ENCODE assay signal across 7 cellular contexts in genomic region chr19:57838622-57839191, GRCh38. TPM values are rescaled to one million over a fixed set of nuclear protein-coding genes. Genes with fewer than 3 reads are reported as not detected.
DNase-seq lines count a peak whose midpoint lies in the region; ATAC-seq and TF ChIP-seq lines count a peak whose summit lies in the region.
"Not testable (repeated sequence)": the region's sequence is repeated elsewhere in the genome, so short reads cannot be mapped to it uniquely, and the experiment has no call there.

No MANE protein-coding gene starts in this region.

- intact Hi-C loops in Caco-2 (cut with micrococcal nuclease; ENCODE audit: unreplicated experiment); naive thymus-derived CD4-positive, alpha-beta T cell (cut with micrococcal nuclease): not testable (repeated sequence)

- H3K4me1 ChIP-seq in Caco-2 = peaks cover 12% of the 10 kb centered on the region; the same call in 1 of the 2 replicates
- not testable (repeated sequence) for H3K4me1 ChIP-seq in naive thymus-derived CD4-positive, alpha-beta T cell (ENCODE audit: control insufficient read depth in 2 of 2, insufficient read depth in 2 of 2, low read length in 2 of 2)

- H3K27ac Mint-ChIP-seq in Caco-2 (ENCODE audit: unreplicated experiment) = peak overlapping the region; percentile 46
- peak overlapping the region; percentile 68 for H3K27ac Mint-ChIP-seq in activated CD4-positive, alpha-beta T cell treated with anti-CD3 and anti-CD28 coated beads, Interleukin-2, amount 10 ng/mL, durations not matched to agents 7 days and 5 days
- H3K27ac Mint-ChIP-seq in activated naive CD4-positive, alpha-beta T cell treated with anti-CD3 and anti-CD28 coated beads, Interleukin-2, amount 50 U/mL, for 72 hours = peak overlapping the region; percentile 51 to 86
- H3K27ac Mint-ChIP-seq in central memory CD8-positive, alpha-beta T cell (ENCODE audit: low read depth) = peak overlapping the region; percentile 44
- H3K27ac Mint-ChIP-seq in naive thymus-derived CD4-positive, alpha-beta T cell = peak overlapping the region in 6 of 9 donors; percentile 2 to 76 (median 52)
- H3K27ac Mint-ChIP-seq in stimulated activated naive B cell treated with anti-CD40 and anti-IgM and Interleukin-4, amounts not matched to agents 10 μg/mL and 1 μg/mL and 100 μg/mL, for 72 hours = not testable (repeated sequence)

- H3K27me3 ChIP-seq in Caco-2 (replicated peaks; ENCODE audit: control insufficient read depth, insufficient read depth, low read length); naive thymus-derived CD4-positive, alpha-beta T cell (ENCODE audit: control insufficient read depth in 2 of 2, insufficient read depth in 2 of 2, low read length in 2 of 2): not testable (repeated sequence)

- H3K36me3 Mint-ChIP-seq in Caco-2 (ENCODE audit: insufficient read depth, unreplicated experiment) = peaks cover 73% of the 10 kb centered on the region
- H3K36me3 Mint-ChIP-seq in activated CD4-positive, alpha-beta T cell treated with anti-CD3 and anti-CD28 coated beads, Interleukin-2, amount 10 ng/mL, durations not matched to agents 7 days and 5 days (ENCODE audit: low read depth) = peaks cover 52% of the 10 kb centered on the region
- peaks cover 34% of the 10 kb centered on the region for H3K36me3 Mint-ChIP-seq in activated T-cell treated with anti-CD3 and anti-CD28 coated beads, Interleukin-2, amount 50 U/mL, for 4 hours (ENCODE audit: insufficient read depth)
- peaks cover 4 to 21% of the 10 kb centered on the region in 2 donors for H3K36me3 Mint-ChIP-seq in activated naive CD4-positive, alpha-beta T cell treated with anti-CD3 and anti-CD28 coated beads, Interleukin-2, amount 50 U/mL, for 72 hours
- H3K36me3 Mint-ChIP-seq in central memory CD8-positive, alpha-beta T cell (ENCODE audit: insufficient read depth) = peaks cover 20% of the 10 kb centered on the region
- peaks cover 10 to 45% (median 28%) of the 10 kb centered on the region in 5 donors for H3K36me3 Mint-ChIP-seq in naive thymus-derived CD4-positive, alpha-beta T cell
- peaks cover 19 to 39% of the 10 kb centered on the region in 2 donors for H3K36me3 Mint-ChIP-seq in stimulated activated naive B cell treated with anti-CD40 and anti-IgM and Interleukin-4, amounts not matched to agents 10 μg/mL and 1 μg/mL and 100 μg/mL, for 72 hours

- not testable (repeated sequence) for H3K27ac ChIP-seq in naive thymus-derived CD4-positive, alpha-beta T cell (ENCODE audit: low read depth, low read length)

- not testable (repeated sequence) for TF ChIP-seq CTCF in Caco-2 (IDR thresholded peaks at IDR 0.05; ENCODE audit: insufficient read depth in 1 of 2, low read depth in 1 of 2, low read length in 1 of 2, severe bottlenecking in 1 of 2, unreplicated experiment in 1 of 2)

- BruUV-seq in Caco-2 (replicated peaks; lab: Mats Ljungman, UMichigan) = not testable (repeated sequence)

- CTCF ChIA-PET in Caco-2 (lab: Charles Lee); activated CD4-positive, alpha-beta T cell treated with anti-CD3 and anti-CD28 coated beads, Interleukin-2, amount 10 ng/mL, durations not matched to agents 7 days and 5 days (lab: Charles Lee): not testable (repeated sequence)
- CTCF ChIA-PET in naive thymus-derived CD4-positive, alpha-beta T cell (lab: Charles Lee) = interaction anchor here (0.6 kb wide), 1 partner anchor 115 kb away, joined by 3 read pairs; no protein-coding TSS in a partner anchor

- ATAC-seq in activated T-cell treated with anti-CD3 and anti-CD28 coated beads, Interleukin-2, amount 50 U/mL, for 4 hours = peak; percentile 71 to 80
- ATAC-seq in activated naive CD4-positive, alpha-beta T cell treated with anti-CD3 and anti-CD28 coated beads, Interleukin-2, amount 50 U/mL, for 72 hours = peak; percentile 66 to 69
- ATAC-seq in central memory CD8-positive, alpha-beta T cell (replicated peaks; ENCODE audit: extremely low read depth, poor library complexity, severe bottlenecking) = peak; percentile 40
- ATAC-seq in naive thymus-derived CD4-positive, alpha-beta T cell = peak; percentile 38
- ATAC-seq in stimulated activated naive B cell treated with anti-CD40 and anti-IgM and Interleukin-4, amounts not matched to agents 10 μg/mL and 1 μg/mL and 100 μg/mL, for 72 hours (replicated peaks) = peak; percentile 45 to 53

- not testable (repeated sequence) for H3K27me3 Mint-ChIP-seq in Caco-2 (ENCODE audit: insufficient read depth, unreplicated experiment); activated CD4-positive, alpha-beta T cell treated with anti-CD3 and anti-CD28 coated beads, Interleukin-2, amount 10 ng/mL, durations not matched to agents 7 days and 5 days; activated T-cell treated with anti-CD3 and anti-CD28 coated beads, Interleukin-2, amount 50 U/mL, for 4 hours (ENCODE audit: low read depth); central memory CD8-positive, alpha-beta T cell; naive thymus-derived CD4-positive, alpha-beta T cell; stimulated activated naive B cell treated with anti-CD40 and anti-IgM and Interleukin-4, amounts not matched to agents 10 μg/mL and 1 μg/mL and 100 μg/mL, for 72 hours

- H3K9me3 Mint-ChIP-seq in Caco-2 (ENCODE audit: unreplicated experiment); activated CD4-positive, alpha-beta T cell treated with anti-CD3 and anti-CD28 coated beads, Interleukin-2, amount 10 ng/mL, durations not matched to agents 7 days and 5 days; activated T-cell treated with anti-CD3 and anti-CD28 coated beads, Interleukin-2, amount 50 U/mL, for 4 hours; activated naive CD4-positive, alpha-beta T cell treated with anti-CD3 and anti-CD28 coated beads, Interleukin-2, amount 50 U/mL, for 72 hours; central memory CD8-positive, alpha-beta T cell; naive thymus-derived CD4-positive, alpha-beta T cell; stimulated activated naive B cell treated with anti-CD40 and anti-IgM and Interleukin-4, amounts not matched to agents 10 μg/mL and 1 μg/mL and 100 μg/mL, for 72 hours: not testable (repeated sequence)

- H3K36me3 ChIP-seq in Caco-2 (ENCODE audit: control insufficient read depth, insufficient read depth, low read length) = not testable (repeated sequence)
- peaks cover 0 to 25% (median 0%) of the 10 kb centered on the region in 3 experiments for H3K36me3 ChIP-seq in naive thymus-derived CD4-positive, alpha-beta T cell (ENCODE audit: control insufficient read depth in 2 of 3, insufficient read depth in 3 of 3, low read length in 3 of 3)

- not testable (repeated sequence) for H3K4me3 ChIP-seq in Caco-2 (ENCODE audit: low read depth, low read length); naive thymus-derived CD4-positive, alpha-beta T cell (ENCODE audit: low read length)

- H3K4me1 Mint-ChIP-seq in Caco-2 (ENCODE audit: low read depth, unreplicated experiment) = peaks cover 22% of the 10 kb centered on the region
- H3K4me1 Mint-ChIP-seq in activated CD4-positive, alpha-beta T cell treated with anti-CD3 and anti-CD28 coated beads, Interleukin-2, amount 10 ng/mL, durations not matched to agents 7 days and 5 days = peaks cover 16% of the 10 kb centered on the region
- not testable (repeated sequence) for H3K4me1 Mint-ChIP-seq in activated T-cell treated with anti-CD3 and anti-CD28 coated beads, Interleukin-2, amount 50 U/mL, for 4 hours (ENCODE audit: low read depth)
- H3K4me1 Mint-ChIP-seq in central memory CD8-positive, alpha-beta T cell = peaks cover 11% of the 10 kb centered on the region
- H3K4me1 Mint-ChIP-seq in naive thymus-derived CD4-positive, alpha-beta T cell = peaks cover 0 to 31% (median 6%) of the 10 kb centered on the region in 7 donors
- peaks cover 10 to 22% of the 10 kb centered on the region in 2 donors for H3K4me1 Mint-ChIP-seq in stimulated activated naive B cell treated with anti-CD40 and anti-IgM and Interleukin-4, amounts not matched to agents 10 μg/mL and 1 μg/mL and 100 μg/mL, for 72 hours

- POLR2A ChIA-PET in Caco-2 (lab: Charles Lee) = interaction anchor here (0.6 kb wide), 1 partner anchor 32 kb away, joined by 3 read pairs; no protein-coding TSS in a partner anchor
- POLR2A ChIA-PET in activated CD4-positive, alpha-beta T cell treated with anti-CD3 and anti-CD28 coated beads, Interleukin-2, amount 10 ng/mL, durations not matched to agents 7 days and 5 days (lab: Charles Lee); naive thymus-derived CD4-positive, alpha-beta T cell (lab: Charles Lee): not testable (repeated sequence)

- not testable (repeated sequence) for H3K9me3 ChIP-seq in Caco-2; naive thymus-derived CD4-positive, alpha-beta T cell (ENCODE audit: control insufficient read depth in 2 of 3, low read length in 3 of 3)

- DNase-seq in Caco-2; activated CD4-positive, alpha-beta T cell treated with anti-CD3 and anti-CD28 coated beads, Interleukin-2, amount 10 ng/mL, durations not matched to agents 7 days and 5 days; activated T-cell treated with anti-CD3 and anti-CD28 coated beads, Interleukin-2, amount 50 U/mL, for 4 hours; activated naive CD4-positive, alpha-beta T cell treated with anti-CD3 and anti-CD28 coated beads, Interleukin-2, amount 50 U/mL, for 72 hours (ENCODE audit: low spot score in 2 of 2); central memory CD8-positive, alpha-beta T cell (ENCODE audit: low spot score in 2 of 2); naive thymus-derived CD4-positive, alpha-beta T cell; stimulated activated naive B cell treated with anti-CD40 and anti-IgM and Interleukin-4, amounts not matched to agents 10 μg/mL and 1 μg/mL and 100 μg/mL, for 72 hours: not testable (repeated sequence)

- H3K4me3 Mint-ChIP-seq in Caco-2 (ENCODE audit: unreplicated experiment); activated CD4-positive, alpha-beta T cell treated with anti-CD3 and anti-CD28 coated beads, Interleukin-2, amount 10 ng/mL, durations not matched to agents 7 days and 5 days; activated T-cell treated with anti-CD3 and anti-CD28 coated beads, Interleukin-2, amount 50 U/mL, for 4 hours; central memory CD8-positive, alpha-beta T cell; naive thymus-derived CD4-positive, alpha-beta T cell; stimulated activated naive B cell treated with anti-CD40 and anti-IgM and Interleukin-4, amounts not matched to agents 10 μg/mL and 1 μg/mL and 100 μg/mL, for 72 hours: not testable (repeated sequence)

RNA-seq across cellular contexts. Expression of gene ZNF587B, which starts 8.6 kb away (rescaled TPM):
- 32.5 and 35.4 TPM in 2 replicates for total RNA-seq in Caco-2 (2022)
- 10 to 100 TPM; 16.2 to 18.4 TPM for total RNA-seq in activated CD4-positive, alpha-beta T cell treated with anti-CD3 and anti-CD28 coated beads, Interleukin-2, amount 10 ng/mL, durations not matched to agents 7 days and 5 days
- total RNA-seq in activated T-cell treated with anti-CD3 and anti-CD28 coated beads, Interleukin-2, amount 50 U/mL, for 4 hours = 10 to 100 TPM; 22.6 to 29.1 (median 27.9) TPM
- total RNA-seq in activated naive CD4-positive, alpha-beta T cell treated with anti-CD3 and anti-CD28 coated beads, Interleukin-2, amount 50 U/mL, for 72 hours = 10 to 100 TPM in 1 of 2 donors, 1 to 10 TPM in 1; 9.2 to 20.9 TPM
- total RNA-seq in naive thymus-derived CD4-positive, alpha-beta T cell = 10 to 100 TPM; 18.9 to 32.3 (median 24.0) TPM
- polyA plus RNA-seq in naive thymus-derived CD4-positive, alpha-beta T cell = 1 to 10 TPM; 1.7 to 2.9 TPM

RNA-seq across cellular contexts. Expression of gene ZNF587, which starts 11.0 kb away (rescaled TPM):
- total RNA-seq in Caco-2 (2022) = 70.5 and 78.0 TPM in 2 replicates
- 10 to 100 TPM; 35.3 to 35.6 TPM for total RNA-seq in activated CD4-positive, alpha-beta T cell treated with anti-CD3 and anti-CD28 coated beads, Interleukin-2, amount 10 ng/mL, durations not matched to agents 7 days and 5 days
- total RNA-seq in activated T-cell treated with anti-CD3 and anti-CD28 coated beads, Interleukin-2, amount 50 U/mL, for 4 hours = 10 to 100 TPM; 17.9 to 22.1 (median 20.8) TPM
- 10 to 100 TPM; 28.7 to 36.6 TPM for total RNA-seq in activated naive CD4-positive, alpha-beta T cell treated with anti-CD3 and anti-CD28 coated beads, Interleukin-2, amount 50 U/mL, for 72 hours
- 10 to 100 TPM; 46.9 to 65.1 (median 48.8) TPM for total RNA-seq in naive thymus-derived CD4-positive, alpha-beta T cell
- 1 to 10 TPM; 4.2 to 6.4 TPM for polyA plus RNA-seq in naive thymus-derived CD4-positive, alpha-beta T cell

RNA-seq across cellular contexts. Expression of gene ZNF552, which starts 24.0 kb away (rescaled TPM):
- 38.6 and 48.2 TPM in 2 replicates for total RNA-seq in Caco-2 (2022)
- 10 to 100 TPM in 1 of 2 experiments, 1 to 10 TPM in 1; 8.7 to 10.0 TPM for total RNA-seq in activated CD4-positive, alpha-beta T cell treated with anti-CD3 and anti-CD28 coated beads, Interleukin-2, amount 10 ng/mL, durations not matched to agents 7 days and 5 days
- 1 to 10 TPM; 6.4 to 7.9 (median 6.6) TPM for total RNA-seq in activated T-cell treated with anti-CD3 and anti-CD28 coated beads, Interleukin-2, amount 50 U/mL, for 4 hours
- 1 to 10 TPM; 6.2 to 7.1 TPM for total RNA-seq in activated naive CD4-positive, alpha-beta T cell treated with anti-CD3 and anti-CD28 coated beads, Interleukin-2, amount 50 U/mL, for 72 hours
- 10 to 100 TPM; 10.6 to 21.9 (median 16.3) TPM for total RNA-seq in naive thymus-derived CD4-positive, alpha-beta T cell
- polyA plus RNA-seq in naive thymus-derived CD4-positive, alpha-beta T cell = 10 to 100 TPM; 10.9 to 16.5 TPM

RNA-seq across cellular contexts. Expression of gene ZNF814, which starts 50.1 kb away (rescaled TPM):
- 8.3 and 9.4 TPM in 2 replicates for total RNA-seq in Caco-2 (2022)
- total RNA-seq in activated CD4-positive, alpha-beta T cell treated with anti-CD3 and anti-CD28 coated beads, Interleukin-2, amount 10 ng/mL, durations not matched to agents 7 days and 5 days = 10 to 100 TPM; 20.9 to 22.2 TPM
- total RNA-seq in activated T-cell treated with anti-CD3 and anti-CD28 coated beads, Interleukin-2, amount 50 U/mL, for 4 hours = 10 to 100 TPM; 21.7 to 30.6 (median 22.0) TPM
- total RNA-seq in activated naive CD4-positive, alpha-beta T cell treated with anti-CD3 and anti-CD28 coated beads, Interleukin-2, amount 50 U/mL, for 72 hours = 10 to 100 TPM; 12.1 to 18.1 TPM
- 10 to 100 TPM; 12.7 to 56.9 (median 32.7) TPM for total RNA-seq in naive thymus-derived CD4-positive, alpha-beta T cell
- polyA plus RNA-seq in naive thymus-derived CD4-positive, alpha-beta T cell = 10 to 100 TPM; 22.2 to 25.7 TPM
